ENCODE assay signal across 9 cellular contexts in genomic region chr14:104979758-104980591, GRCh38. TPM values are rescaled to one million over a fixed set of nuclear protein-coding genes. Genes with fewer than 3 reads are reported as not detected.
DNase-seq lines count a peak whose midpoint lies in the region; ATAC-seq and TF ChIP-seq lines count a peak whose summit lies in the region.
"Had no signal": no experiment of that assay in that cellular context is flagged by ENCODE, and none has a peak within 500 bp of the region (broad histone marks: within the 10 kb centered on the region; RNA-seq: fewer than 3 reads in every experiment).

No MANE protein-coding gene starts in this region.

- peak; percentile 31 for DNase-seq in EH (ENCODE audit: low read depth)
- peak; percentile 37 to 48 for DNase-seq in SHP77 (lab: John Stamatoyannopoulos, UW)
- peak in 4 of 5 donors; percentile 76 to 88 (median 83) for DNase-seq in heart left ventricle
- DNase-seq in posterior vena cava (ENCODE audit: low spot score): peak; percentile 79
- DNase-seq in UCSD-AML1 (lab: John Stamatoyannopoulos, UW; ENCODE audit: unreplicated experiment): no peak
- DNase-seq in HEK293T (ENCODE audit: extremely low spot score): no peak

- TF ChIP-seq CTCF in heart left ventricle (IDR thresholded peaks at IDR 0.05): no peak

- intact Hi-C loops in heart left ventricle (cut with DNase I) (loop anchor here in 7 of 10 donors (5.0 to 10.0 kb wide), 5 partner anchors 32 to 225 kb away; partner anchors contain the start of gene CDCA4 (in 3 of the 7)), posterior vena cava (cut with DNase I) (loop anchor here in 1 of 2 donors (5.0 kb wide), 1 partner anchor 42 kb away; the partner anchor contains the start of gene CDCA4)

- peak overlapping the region in 4 of 12 donors; percentile 38 to 70 (median 56) for H3K27ac ChIP-seq in heart left ventricle

- TF ChIP-seq POLR2A in heart left ventricle (IDR thresholded peaks at IDR 0.05): no peak

- POLR2A ChIA-PET in HEK293T (lab: Yijun Ruan, JAX): interaction anchor here (1.2 kb wide), 1 partner anchor 39 kb away, joined by 6 read pairs; no protein-coding TSS in a partner anchor

- ATAC-seq in heart left ventricle: peak; percentile 32 to 67 (median 63)
- no peak for ATAC-seq in HG02970 (IDR thresholded peaks at IDR 0.05; ENCODE audit: low FRiP score, unreplicated experiment)
- ATAC-seq in GM19023 (IDR thresholded peaks at IDR 0.05; ENCODE audit: unreplicated experiment): no peak

- no peaks in the 10 kb centered on the region for H3K9me3 ChIP-seq in heart left ventricle
- H3K9me3 ChIP-seq: thoracic aorta had no signal

- CTCF ChIA-PET in HEK293T (lab: Yijun Ruan, JAX): no interaction called here

- peaks cover 0 to 44% (median 27%) of the 10 kb centered on the region in 12 donors for H3K4me1 ChIP-seq in heart left ventricle

- H3K27me3 ChIP-seq in heart left ventricle: peaks cover 0 to 20% (median 0%) of the 10 kb centered on the region in 9 donors

- no peak overlapping the region for H3K4me3 ChIP-seq in heart left ventricle
- H3K4me3 ChIP-seq: thoracic aorta had no signal

- 45 to 56% (median 53%) methylated on average over 15 to 19 of the region's 19 CpGs for WGBS in heart left ventricle, 4 donors

- H3K36me3 ChIP-seq in heart left ventricle: no peaks in the 10 kb centered on the region
- H3K36me3 ChIP-seq: thoracic aorta had no signal

TF ChIP-seq in HEK293T, 16 proteins besides CTCF, POLR2A, EP300 and RAD21:
- TF ChIP-seq FOXK2 (IDR thresholded peaks at IDR 0.05) (no peak), FOXM1 (IDR thresholded peaks at IDR 0.05; ENCODE audit: borderline replicate concordance) (no peak), ZNF384 (IDR thresholded peaks at IDR 0.05) (no peak), FOXA1 (IDR thresholded peaks at IDR 0.05) (no peak), ELF4 (IDR thresholded peaks at IDR 0.05) (no peak), TARDBP (IDR thresholded peaks at IDR 0.05) (no peak)
- TF ChIP-seq, protein P1, sequence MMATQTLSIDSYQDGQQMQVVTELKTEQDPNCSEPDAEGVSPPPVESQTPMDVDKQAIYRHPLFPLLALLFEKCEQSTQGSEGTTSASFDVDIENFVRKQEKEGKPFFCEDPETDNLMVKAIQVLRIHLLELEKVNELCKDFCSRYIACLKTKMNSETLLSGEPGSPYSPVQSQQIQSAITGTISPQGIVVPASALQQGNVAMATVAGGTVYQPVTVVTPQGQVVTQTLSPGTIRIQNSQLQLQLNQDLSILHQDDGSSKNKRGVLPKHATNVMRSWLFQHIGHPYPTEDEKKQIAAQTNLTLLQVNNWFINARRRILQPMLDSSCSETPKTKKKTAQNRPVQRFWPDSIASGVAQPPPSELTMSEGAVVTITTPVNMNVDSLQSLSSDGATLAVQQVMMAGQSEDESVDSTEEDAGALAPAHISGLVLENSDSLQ (IDR thresholded peaks at IDR 0.05): no peak
TF ChIP-seq in HEK293T: peak in this region for 0.

RNA-seq across cellular contexts. Expression of gene AHNAK2, which starts 1.8 kb away (rescaled TPM):
- total RNA-seq in heart left ventricle (10 to 100 TPM in 2 of 9 donors, 1 to 10 TPM in 7; 1.5 to 22.3 (median 3.7) TPM), posterior vena cava (100 to 1,000 TPM; 242 to 274 TPM)
- 1 to 10 TPM; 2.2 to 2.5 TPM for polyA plus RNA-seq in heart left ventricle

RNA-seq across cellular contexts. Expression of gene CLBA1, which starts 5.6 kb away (rescaled TPM):
- total RNA-seq in heart left ventricle (1 to 10 TPM in 7 of 9 donors, under 1 TPM in 2; 0.76 to 3.7 (median 2.6) TPM), posterior vena cava (1 to 10 TPM; 4.7 to 5.6 TPM)
- 1 to 10 TPM; 1.3 to 3.7 TPM for polyA plus RNA-seq in heart left ventricle

RNA-seq across cellular contexts. Expression of gene CDCA4, which starts 40.9 kb away (rescaled TPM):
- total RNA-seq in heart left ventricle (1 to 10 TPM; 1.4 to 6.0 (median 2.4) TPM), posterior vena cava (1 to 10 TPM; 4.3 to 4.8 TPM)
- 1 to 10 TPM; 2.3 to 3.3 TPM for polyA plus RNA-seq in heart left ventricle

RNA-seq across cellular contexts. Expression of gene PLD4, which starts 55.3 kb away (rescaled TPM):
- total RNA-seq in heart left ventricle (1 to 10 TPM in 1 of 9 donors, under 1 TPM in 4, not detected in 4; 0.25 to 1.5 (median 0.40) TPM), posterior vena cava (under 1 TPM in 1 of 2 donors, not detected in 1; 0.24 TPM)
- polyA plus RNA-seq in heart left ventricle: under 1 TPM in 1 of 2 donors, not detected in 1; 0.12 TPM

Comparison
In these comparisons a context has a peak if more than half of its experiments do, and no peak if none do; other contexts are left out.
1. DNase-seq: peak in EH (single experiment), SHP77 (2 of 2), heart left ventricle (4 of 5) and posterior vena cava (single experiment); none in UCSD-AML1 (single experiment) and HEK293T (single experiment).
2. ATAC-seq: peak in heart left ventricle (4 of 4); none in HG02970 (single experiment) and GM19023 (single experiment).
3. RNA of gene AHNAK2, which starts 1.8 kb away (total RNA-seq): 242 to 274 TPM in posterior vena cava; 1.5 to 22.3 TPM in heart left ventricle; every median in the first group is over 10 times any median in the second.